ENCODE assay signal across 23 cellular contexts in the genomic region with DNA sequence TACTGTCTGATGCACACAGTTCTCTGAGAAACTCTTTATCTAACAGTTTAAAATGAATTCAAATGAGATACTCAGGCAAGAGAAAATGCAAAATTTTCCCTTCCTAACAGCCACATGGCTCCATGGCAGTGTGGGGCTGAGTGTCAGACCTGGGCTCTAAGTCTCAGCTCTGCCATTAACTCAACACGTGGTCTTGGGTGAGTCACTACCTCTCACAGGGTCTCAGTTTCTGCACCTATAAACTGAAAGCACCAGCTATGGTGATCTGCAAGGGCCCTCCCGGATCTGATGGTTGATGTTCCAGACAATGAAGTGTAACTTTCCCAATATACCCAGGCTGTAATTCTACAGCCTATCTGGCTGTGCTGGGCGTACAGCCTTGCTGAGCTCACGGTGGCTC.
"Had no signal": no experiment of that assay in that cellular context is flagged by ENCODE, and none has a peak within 500 bp of the region (broad histone marks: within the 10 kb centered on the region; RNA-seq: fewer than 3 reads in every experiment).

No MANE protein-coding gene starts in this region.

- ATAC-seq: Panc1, PC-3 had no signal

- H3K9me3 ChIP-seq: SJSA1 had no signal

- DNase-seq: KBM-7; MV-4-11; NCI-H1048; NCI-H1105; NCI-H1417; NCI-H1436 treated with DMSO at 0.1 percent for 48 hours; NCI-H1694; NCI-H187 treated with DMSO at 0.1 percent for 48 hours; NCI-H2029 treated with DMSO at 0.1 percent for 48 hours; NCI-H2171 treated with DMSO at 0.1 percent for 48 hours; NCI-H345; NCI-H446 treated with DMSO at 0.1 percent for 48 hours; NCI-H510A treated with DMSO at 0.1 percent for 48 hours; NCI-H69; NCI-H774; NK-92 treated with Interleukin-12 subunit alpha and Interleukin-12 subunit beta, amount 100 ng/mL, for 24 hours; PC-3; Right ventricle myocardium superior; SIG-M5 had no signal

- H3K27me3 ChIP-seq: SJSA1 had no signal

- H3K4me3 ChIP-seq: SJSA1, SK-N-MC had no signal

- H3K36me3 ChIP-seq: SJSA1 had no signal

- H3K4me1 ChIP-seq: SJSA1 had no signal

- H3K27ac ChIP-seq: HL-60, SJSA1, SK-N-MC had no signal
